In the genomic region with DNA sequence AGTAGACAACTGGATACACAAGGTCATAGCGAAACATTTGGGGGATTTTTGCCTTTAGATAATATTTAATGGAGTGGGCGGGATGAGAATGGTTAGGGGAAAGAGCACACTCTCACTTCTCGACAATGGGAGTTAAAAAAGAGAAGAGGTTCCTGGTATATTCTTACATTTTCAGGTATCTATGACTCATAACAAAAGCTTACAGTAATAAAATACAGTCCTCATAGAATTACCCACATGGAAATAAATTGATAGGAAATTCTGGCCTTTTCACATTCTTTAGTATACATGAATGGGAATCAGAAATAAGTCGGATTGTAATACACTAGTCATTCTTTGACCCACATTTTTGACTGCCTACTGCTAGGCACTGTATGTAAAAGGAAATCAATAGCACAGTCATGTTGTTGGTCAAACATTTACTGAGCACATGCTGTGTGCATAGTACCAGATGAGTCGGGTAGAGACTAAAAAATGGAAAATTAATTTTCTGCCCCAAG, we compare ENCODE assay signal across 1 cellular context.
TF ChIP-seq lines count a peak whose summit lies in the region.

No MANE protein-coding gene starts in this region.

TF ChIP-seq in HepG2, 621 proteins besides CTCF, POLR2A, EP300 and RAD21 (continued from another document):
- TF ChIP-seq, protein P1, sequence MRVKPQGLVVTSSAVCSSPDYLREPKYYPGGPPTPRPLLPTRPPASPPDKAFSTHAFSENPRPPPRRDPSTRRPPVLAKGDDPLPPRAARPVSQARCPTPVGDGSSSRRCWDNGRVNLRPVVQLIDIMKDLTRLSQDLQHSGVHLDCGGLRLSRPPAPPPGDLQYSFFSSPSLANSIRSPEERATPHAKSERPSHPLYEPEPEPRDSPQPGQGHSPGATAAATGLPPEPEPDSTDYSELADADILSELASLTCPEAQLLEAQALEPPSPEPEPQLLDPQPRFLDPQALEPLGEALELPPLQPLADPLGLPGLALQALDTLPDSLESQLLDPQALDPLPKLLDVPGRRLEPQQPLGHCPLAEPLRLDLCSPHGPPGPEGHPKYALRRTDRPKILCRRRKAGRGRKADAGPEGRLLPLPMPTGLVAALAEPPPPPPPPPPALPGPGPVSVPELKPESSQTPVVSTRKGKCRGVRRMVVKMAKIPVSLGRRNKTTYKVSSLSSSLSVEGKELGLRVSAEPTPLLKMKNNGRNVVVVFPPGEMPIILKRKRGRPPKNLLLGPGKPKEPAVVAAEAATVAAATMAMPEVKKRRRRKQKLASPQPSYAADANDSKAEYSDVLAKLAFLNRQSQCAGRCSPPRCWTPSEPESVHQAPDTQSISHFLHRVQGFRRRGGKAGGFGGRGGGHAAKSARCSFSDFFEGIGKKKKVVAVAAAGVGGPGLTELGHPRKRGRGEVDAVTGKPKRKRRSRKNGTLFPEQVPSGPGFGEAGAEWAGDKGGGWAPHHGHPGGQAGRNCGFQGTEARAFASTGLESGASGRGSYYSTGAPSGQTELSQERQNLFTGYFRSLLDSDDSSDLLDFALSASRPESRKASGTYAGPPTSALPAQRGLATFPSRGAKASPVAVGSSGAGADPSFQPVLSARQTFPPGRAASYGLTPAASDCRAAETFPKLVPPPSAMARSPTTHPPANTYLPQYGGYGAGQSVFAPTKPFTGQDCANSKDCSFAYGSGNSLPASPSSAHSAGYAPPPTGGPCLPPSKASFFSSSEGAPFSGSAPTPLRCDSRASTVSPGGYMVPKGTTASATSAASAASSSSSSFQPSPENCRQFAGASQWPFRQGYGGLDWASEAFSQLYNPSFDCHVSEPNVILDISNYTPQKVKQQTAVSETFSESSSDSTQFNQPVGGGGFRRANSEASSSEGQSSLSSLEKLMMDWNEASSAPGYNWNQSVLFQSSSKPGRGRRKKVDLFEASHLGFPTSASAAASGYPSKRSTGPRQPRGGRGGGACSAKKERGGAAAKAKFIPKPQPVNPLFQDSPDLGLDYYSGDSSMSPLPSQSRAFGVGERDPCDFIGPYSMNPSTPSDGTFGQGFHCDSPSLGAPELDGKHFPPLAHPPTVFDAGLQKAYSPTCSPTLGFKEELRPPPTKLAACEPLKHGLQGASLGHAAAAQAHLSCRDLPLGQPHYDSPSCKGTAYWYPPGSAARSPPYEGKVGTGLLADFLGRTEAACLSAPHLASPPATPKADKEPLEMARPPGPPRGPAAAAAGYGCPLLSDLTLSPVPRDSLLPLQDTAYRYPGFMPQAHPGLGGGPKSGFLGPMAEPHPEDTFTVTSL (CRISPR knock-in tag; IDR thresholded peaks at IDR 0.05; ENCODE audit: borderline replicate concordance), result peak; percentile 19; the same call in 1 of the 2 replicates
- TF ChIP-seq, protein P2, sequence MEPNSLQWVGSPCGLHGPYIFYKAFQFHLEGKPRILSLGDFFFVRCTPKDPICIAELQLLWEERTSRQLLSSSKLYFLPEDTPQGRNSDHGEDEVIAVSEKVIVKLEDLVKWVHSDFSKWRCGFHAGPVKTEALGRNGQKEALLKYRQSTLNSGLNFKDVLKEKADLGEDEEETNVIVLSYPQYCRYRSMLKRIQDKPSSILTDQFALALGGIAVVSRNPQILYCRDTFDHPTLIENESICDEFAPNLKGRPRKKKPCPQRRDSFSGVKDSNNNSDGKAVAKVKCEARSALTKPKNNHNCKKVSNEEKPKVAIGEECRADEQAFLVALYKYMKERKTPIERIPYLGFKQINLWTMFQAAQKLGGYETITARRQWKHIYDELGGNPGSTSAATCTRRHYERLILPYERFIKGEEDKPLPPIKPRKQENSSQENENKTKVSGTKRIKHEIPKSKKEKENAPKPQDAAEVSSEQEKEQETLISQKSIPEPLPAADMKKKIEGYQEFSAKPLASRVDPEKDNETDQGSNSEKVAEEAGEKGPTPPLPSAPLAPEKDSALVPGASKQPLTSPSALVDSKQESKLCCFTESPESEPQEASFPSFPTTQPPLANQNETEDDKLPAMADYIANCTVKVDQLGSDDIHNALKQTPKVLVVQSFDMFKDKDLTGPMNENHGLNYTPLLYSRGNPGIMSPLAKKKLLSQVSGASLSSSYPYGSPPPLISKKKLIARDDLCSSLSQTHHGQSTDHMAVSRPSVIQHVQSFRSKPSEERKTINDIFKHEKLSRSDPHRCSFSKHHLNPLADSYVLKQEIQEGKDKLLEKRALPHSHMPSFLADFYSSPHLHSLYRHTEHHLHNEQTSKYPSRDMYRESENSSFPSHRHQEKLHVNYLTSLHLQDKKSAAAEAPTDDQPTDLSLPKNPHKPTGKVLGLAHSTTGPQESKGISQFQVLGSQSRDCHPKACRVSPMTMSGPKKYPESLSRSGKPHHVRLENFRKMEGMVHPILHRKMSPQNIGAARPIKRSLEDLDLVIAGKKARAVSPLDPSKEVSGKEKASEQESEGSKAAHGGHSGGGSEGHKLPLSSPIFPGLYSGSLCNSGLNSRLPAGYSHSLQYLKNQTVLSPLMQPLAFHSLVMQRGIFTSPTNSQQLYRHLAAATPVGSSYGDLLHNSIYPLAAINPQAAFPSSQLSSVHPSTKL (CRISPR knock-in tag; IDR thresholded peaks at IDR 0.05), result 0 out of 2 replicates have a peak, but pooled peaks have one; percentile 11
- TF ChIP-seq FOXJ3 (CRISPR knock-in tag; IDR thresholded peaks at IDR 0.05; ENCODE audit: borderline replicate concordance) (0 out of 2 replicates have a peak, but pooled peaks have one; percentile 25), FOXA3 (CRISPR knock-in tag; IDR thresholded peaks at IDR 0.05) (0 out of 2 replicates have a peak, but pooled peaks have one; percentile 5), KAT2B (IDR thresholded peaks at IDR 0.05; ENCODE audit: borderline replicate concordance, low read depth, low read length) (peak; percentile 35; the same call in 1 of the 2 replicates), RFX5 (IDR thresholded peaks at IDR 0.05; ENCODE audit: low read depth, low read length) (peak; percentile 62; the same call in 1 of the 2 replicates)
